In genomic region chr5:134891473-134891872, GRCh38 we compare ENCODE assay signal across 9 cellular contexts.
"Had no signal": no experiment of that assay in that cellular context is flagged by ENCODE, and none has a peak within 500 bp of the region (broad histone marks: within the 10 kb centered on the region; RNA-seq: fewer than 3 reads in every experiment).

No MANE protein-coding gene starts in this region.

- H3K27ac ChIP-seq: GM23248, HL-60 had no signal

- H3K4me1 ChIP-seq: HAP-1 had no signal

- H3K9me3 ChIP-seq: HAP-1 had no signal

- H3K9me3 Mint-ChIP-seq: HFFc6 had no signal

- H3K4me3 Mint-ChIP-seq: HFFc6 had no signal

- H3K27me3 Mint-ChIP-seq: IgD-negative memory B cell had no signal

- H3K27ac Mint-ChIP-seq: HFFc6 had no signal

- DNase-seq: GM23248, GOT3, H7, HFFc6 had no signal

- H3K4me3 ChIP-seq: GM23248, HAP-1 had no signal

- ATAC-seq: HCT116, HepG2 had no signal
